Comparison of ENCODE assay signal across 1 cellular context in genomic region chr2:113603467-113604084, GRCh38.
TF ChIP-seq lines count a peak whose summit lies in the region.
"Not testable (repeated sequence)": the region's sequence is repeated elsewhere in the genome, so short reads cannot be mapped to it uniquely, and the experiment has no call there.

No MANE protein-coding gene starts in this region.

TF ChIP-seq in HepG2, 621 proteins besides CTCF, POLR2A, EP300 and RAD21 (continues in another document):
- peak; percentile 68; the same call in 1 of the 2 replicates for TF ChIP-seq ZNF367 (CRISPR knock-in tag; IDR thresholded peaks at IDR 0.05; ENCODE audit: borderline replicate concordance)
- TF ChIP-seq NFATC3 (CRISPR knock-in tag; IDR thresholded peaks at IDR 0.05), result peak; percentile 84; the same call in 1 of the 2 replicates
- 0 out of 2 replicates have a peak, but pooled peaks have one; percentile 42 for TF ChIP-seq ZNF605 (CRISPR knock-in tag; IDR thresholded peaks at IDR 0.05)
- TF ChIP-seq ZNF614 (CRISPR knock-in tag; IDR thresholded peaks at IDR 0.05; ENCODE audit: borderline replicate concordance), result 0 out of 2 replicates have a peak, but pooled peaks have one; percentile 4
- TF ChIP-seq MAX (IDR thresholded peaks at IDR 0.05), result peak; percentile 52; the same call in 1 of the 2 replicates
- TF ChIP-seq RFX5 (IDR thresholded peaks at IDR 0.05; ENCODE audit: low read depth, low read length), result peak; percentile 31; the same call in 1 of the 2 replicates
- peak; percentile 87 for TF ChIP-seq RXRB (CRISPR knock-in tag; IDR thresholded peaks at IDR 0.05; ENCODE audit: borderline replicate concordance)
- peak; percentile 13; the same call in 1 of the 2 replicates for TF ChIP-seq KDM5A (IDR thresholded peaks at IDR 0.05; ENCODE audit: borderline replicate concordance, low read length)
- TF ChIP-seq ZNF253 (CRISPR knock-in tag; IDR thresholded peaks at IDR 0.05; ENCODE audit: borderline replicate concordance), result peak; percentile 45; the same call in 1 of the 2 replicates
- TF ChIP-seq BORCS8-MEF2B (CRISPR knock-in tag; IDR thresholded peaks at IDR 0.05), result 0 out of 2 replicates have a peak, but pooled peaks have one; percentile 16
- peak; percentile 73 for TF ChIP-seq SAP130 (CRISPR knock-in tag; IDR thresholded peaks at IDR 0.05; ENCODE audit: low read depth)
- peak; percentile 35; the same call in 1 of the 2 replicates for TF ChIP-seq THAP7 (CRISPR knock-in tag; IDR thresholded peaks at IDR 0.05)
- TF ChIP-seq GLI4 (CRISPR knock-in tag; IDR thresholded peaks at IDR 0.05; ENCODE audit: borderline replicate concordance), result 0 out of 2 replicates have a peak, but pooled peaks have one; percentile 45
- TF ChIP-seq SNAI1 (CRISPR knock-in tag; IDR thresholded peaks at IDR 0.05; ENCODE audit: borderline replicate concordance), result 0 out of 2 replicates have a peak, but pooled peaks have one; percentile 23
- peak; percentile 85; the same call in 1 of the 2 replicates for TF ChIP-seq YEATS4 (CRISPR knock-in tag; IDR thresholded peaks at IDR 0.05; ENCODE audit: borderline replicate concordance)
- TF ChIP-seq ZNF790 (CRISPR knock-in tag; IDR thresholded peaks at IDR 0.05; ENCODE audit: borderline replicate concordance), result peak; percentile 89; the same call in 1 of the 2 replicates
- peak; percentile 74 for TF ChIP-seq DRAP1 (CRISPR knock-in tag; IDR thresholded peaks at IDR 0.05)
- TF ChIP-seq RARA (CRISPR knock-in tag; IDR thresholded peaks at IDR 0.05), result peak; percentile 49
- TF ChIP-seq ARID5B (CRISPR knock-in tag; IDR thresholded peaks at IDR 0.05), result peak; percentile 6; the same call in 1 of the 2 replicates
- TF ChIP-seq SRF (IDR thresholded peaks at IDR 0.05; ENCODE audit: low read depth, low read length), result 0 out of 2 replicates have a peak, but pooled peaks have one; percentile 33
- TF ChIP-seq ZNF331 (CRISPR knock-in tag; IDR thresholded peaks at IDR 0.05), result peak; percentile 67
- peak; percentile 51; the same call in 1 of the 2 replicates for TF ChIP-seq PATZ1 (CRISPR knock-in tag; IDR thresholded peaks at IDR 0.05)
- not testable (repeated sequence) for TF ChIP-seq ZHX2 (IDR thresholded peaks at IDR 0.05; ENCODE audit: low read depth)
- TF ChIP-seq ZHX2 (CRISPR knock-in tag; IDR thresholded peaks at IDR 0.05; ENCODE audit: borderline replicate concordance), result peak; percentile 69
- TF ChIP-seq CEBPB (IDR thresholded peaks at IDR 0.05; ENCODE audit: borderline replicate concordance, low read depth, low read length), result peak; percentile 76; the same call in 1 of the 2 replicates
- 0 out of 2 replicates have a peak, but pooled peaks have one; percentile 40 for TF ChIP-seq ZNF143 (CRISPR knock-in tag; IDR thresholded peaks at IDR 0.05)
- TF ChIP-seq E2F1 (CRISPR knock-in tag; IDR thresholded peaks at IDR 0.05), result peak; percentile 76; the same call in 1 of the 2 replicates
- peak; percentile 42; the same call in 1 of the 2 replicates for TF ChIP-seq POGK (CRISPR knock-in tag; conservative IDR thresholded peaks at IDR 0.05)
- peak; percentile 12 for TF ChIP-seq DBP (CRISPR knock-in tag; IDR thresholded peaks at IDR 0.05; ENCODE audit: not compliant biosample characterization)
- TF ChIP-seq AGO2 (optimal IDR thresholded peaks at IDR 0.05; ENCODE audit: low read depth, low read length), result peak; percentile 60
- peak; percentile 67 for TF ChIP-seq TFDP2 (CRISPR knock-in tag; IDR thresholded peaks at IDR 0.05)
- peak; percentile 86; the same call in 1 of the 2 replicates for TF ChIP-seq ZNF572 (CRISPR knock-in tag; IDR thresholded peaks at IDR 0.05)
- TF ChIP-seq ZFP90 (CRISPR knock-in tag; IDR thresholded peaks at IDR 0.05; ENCODE audit: borderline replicate concordance), result peak; percentile 41
- 0 out of 2 replicates have a peak, but pooled peaks have one; percentile 59 for TF ChIP-seq ZNF547 (CRISPR knock-in tag; IDR thresholded peaks at IDR 0.05)
- 0 out of 2 replicates have a peak, but pooled peaks have one; percentile 23 for TF ChIP-seq ZNF720 (CRISPR knock-in tag; IDR thresholded peaks at IDR 0.05)
- 0 out of 2 replicates have a peak, but pooled peaks have one; percentile 17 for TF ChIP-seq ZNF44 (CRISPR knock-in tag; IDR thresholded peaks at IDR 0.05)
- TF ChIP-seq PHF5A (CRISPR knock-in tag; IDR thresholded peaks at IDR 0.05; ENCODE audit: low read depth, unreplicated experiment), result peak; percentile 78
- TF ChIP-seq E2F5 (CRISPR knock-in tag; conservative IDR thresholded peaks at IDR 0.05), result peak; percentile 60; the same call in 1 of the 2 replicates
